ENCODE assay signal across 28 cellular contexts in the genomic region with DNA sequence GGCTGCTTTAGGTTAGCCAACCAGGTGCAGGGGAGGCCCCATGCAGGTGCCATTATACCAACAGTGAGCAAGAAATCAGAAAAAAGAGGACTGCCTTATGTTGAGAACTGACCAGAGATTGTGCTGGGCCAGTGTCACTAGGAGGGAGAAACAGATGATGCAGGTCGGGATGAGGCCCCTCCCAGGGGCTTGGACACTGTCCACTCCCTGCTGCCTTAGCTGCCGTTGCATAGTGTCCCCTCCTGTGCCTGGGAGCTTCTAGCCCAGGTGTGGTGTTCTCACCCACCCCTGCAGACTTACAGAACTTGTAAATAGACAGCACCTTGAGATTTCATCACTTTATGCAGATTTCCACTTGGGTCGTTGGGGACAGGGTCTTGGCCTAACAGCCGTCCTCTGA.
"Had no signal": no experiment of that assay in that cellular context is flagged by ENCODE, and none has a peak within 500 bp of the region (broad histone marks: within the 10 kb centered on the region; RNA-seq: fewer than 3 reads in every experiment).

No MANE protein-coding gene starts in this region.

- H3K9me3 ChIP-seq: esophagus squamous epithelium, pancreas, prostate gland, sigmoid colon, suprapubic skin, tibial artery, upper lobe of right lung had no signal

- H3K4me3 ChIP-seq: esophagus squamous epithelium, pancreas, prostate gland, sigmoid colon, suprapubic skin, tibial artery, upper lobe of right lung had no signal

- H3K27ac ChIP-seq: epithelial cell of prostate, pancreas, prostate gland, sigmoid colon, suprapubic skin, tibial artery had no signal

- DNase-seq: activated CD4-positive, alpha-beta T cell treated with anti-CD3 and anti-CD28 coated beads, Interleukin-2, amount 50 U/mL, for 1 hour; activated CD4-positive, CD25-positive, alpha-beta regulatory T cell treated with anti-CD3 and anti-CD28 coated beads, Interleukin-2, amount 50 U/mL, for 72 hours; activated gamma-delta T cell; activated naive CD4-positive, alpha-beta T cell treated with anti-CD3 and anti-CD28 coated beads, Interleukin-2, amount 10 ng/mL, durations not matched to agents 7 days and 5 days; activated naive CD8-positive, alpha-beta T cell treated with anti-CD3 and anti-CD28 coated beads, Interleukin-2, amount 50 U/mL, for 24 hours; activated T-cell treated with anti-CD3 and anti-CD28 coated beads for 4 hours; amygdala; effector CD8-positive, alpha-beta T cell; esophagus squamous epithelium; foreskin melanocyte; islet precursor cell; retina; sigmoid colon; small intestine; stimulated activated CD4-positive, alpha-beta T cell treated with anti-CD3 and anti-CD28 coated beads, Interleukin-4, amount 100 ng/mL, for 4 hours; stimulated activated CD8-positive, alpha-beta memory T cell treated with anti-CD3 and anti-CD28 coated beads, Interleukin-4, amount 100 ng/mL, for 48 hours; stimulated activated naive B cell treated with anti-CD40 and anti-IgM and Interleukin-4, amounts not matched to agents 10 μg/mL and 1 μg/mL and 100 μg/mL, for 72 hours; SW 1271; T-helper 2 cell; tibial artery; upper lobe of right lung had no signal

- H3K9me3 Mint-ChIP-seq: activated naive CD4-positive, alpha-beta T cell treated with anti-CD3 and anti-CD28 coated beads, Interleukin-2, amount 10 ng/mL, durations not matched to agents 7 days and 5 days; activated naive CD8-positive, alpha-beta T cell treated with anti-CD3 and anti-CD28 coated beads, Interleukin-2, amount 50 U/mL, for 24 hours; activated T-helper 1 cell treated with anti-CD3 and anti-CD28 coated beads, Interleukin-12 subunit alpha, Interleukin-12 subunit beta, Interleukin-2, Interleukin-4 antibody, amounts not matched to agents 30 ng/mL and 10 ng/mL and 1 ng/mL, durations not matched to agents 14 hours and 24 hours and 36 hours; central memory CD8-positive, alpha-beta T cell; stimulated activated naive B cell treated with anti-CD40 and anti-IgM and Interleukin-4, amounts not matched to agents 10 μg/mL and 1 μg/mL and 100 μg/mL, for 72 hours had no signal

- H3K27me3 ChIP-seq: esophagus squamous epithelium, pancreas, sigmoid colon, suprapubic skin, tibial artery, upper lobe of right lung had no signal

- H3K4me1 ChIP-seq: pancreas, prostate gland, sigmoid colon, tibial artery had no signal

- H3K27me3 Mint-ChIP-seq: activated naive CD4-positive, alpha-beta T cell treated with anti-CD3 and anti-CD28 coated beads, Interleukin-2, amount 10 ng/mL, durations not matched to agents 7 days and 5 days; activated naive CD8-positive, alpha-beta T cell treated with anti-CD3 and anti-CD28 coated beads, Interleukin-2, amount 50 U/mL, for 24 hours; central memory CD8-positive, alpha-beta T cell; stimulated activated naive B cell treated with anti-CD40 and anti-IgM and Interleukin-4, amounts not matched to agents 10 μg/mL and 1 μg/mL and 100 μg/mL, for 72 hours had no signal

- H3K27ac Mint-ChIP-seq: activated naive CD4-positive, alpha-beta T cell treated with anti-CD3 and anti-CD28 coated beads, Interleukin-2, amount 10 ng/mL, durations not matched to agents 7 days and 5 days; activated naive CD8-positive, alpha-beta T cell treated with anti-CD3 and anti-CD28 coated beads, Interleukin-2, amount 50 U/mL, for 24 hours; activated T-helper 1 cell treated with anti-CD3 and anti-CD28 coated beads, Interleukin-12 subunit alpha, Interleukin-12 subunit beta, Interleukin-2, Interleukin-4 antibody, amounts not matched to agents 30 ng/mL and 10 ng/mL and 1 ng/mL, durations not matched to agents 14 hours and 24 hours and 36 hours had no signal

- ATAC-seq: activated naive CD8-positive, alpha-beta T cell treated with anti-CD3 and anti-CD28 coated beads, Interleukin-2, amount 50 U/mL, for 24 hours; left ventricle myocardium superior; pancreas; stimulated activated naive B cell treated with anti-CD40 and anti-IgM and Interleukin-4, amounts not matched to agents 10 μg/mL and 1 μg/mL and 100 μg/mL, for 72 hours; upper lobe of right lung had no signal

- H3K4me3 Mint-ChIP-seq: activated naive CD4-positive, alpha-beta T cell treated with anti-CD3 and anti-CD28 coated beads, Interleukin-2, amount 10 ng/mL, durations not matched to agents 7 days and 5 days; activated naive CD8-positive, alpha-beta T cell treated with anti-CD3 and anti-CD28 coated beads, Interleukin-2, amount 50 U/mL, for 24 hours; activated T-helper 1 cell treated with anti-CD3 and anti-CD28 coated beads, Interleukin-12 subunit alpha, Interleukin-12 subunit beta, Interleukin-2, Interleukin-4 antibody, amounts not matched to agents 30 ng/mL and 10 ng/mL and 1 ng/mL, durations not matched to agents 14 hours and 24 hours and 36 hours; central memory CD8-positive, alpha-beta T cell; stimulated activated naive B cell treated with anti-CD40 and anti-IgM and Interleukin-4, amounts not matched to agents 10 μg/mL and 1 μg/mL and 100 μg/mL, for 72 hours had no signal
